Comparison of ENCODE assay signal across 18 cellular contexts in the genomic region with DNA sequence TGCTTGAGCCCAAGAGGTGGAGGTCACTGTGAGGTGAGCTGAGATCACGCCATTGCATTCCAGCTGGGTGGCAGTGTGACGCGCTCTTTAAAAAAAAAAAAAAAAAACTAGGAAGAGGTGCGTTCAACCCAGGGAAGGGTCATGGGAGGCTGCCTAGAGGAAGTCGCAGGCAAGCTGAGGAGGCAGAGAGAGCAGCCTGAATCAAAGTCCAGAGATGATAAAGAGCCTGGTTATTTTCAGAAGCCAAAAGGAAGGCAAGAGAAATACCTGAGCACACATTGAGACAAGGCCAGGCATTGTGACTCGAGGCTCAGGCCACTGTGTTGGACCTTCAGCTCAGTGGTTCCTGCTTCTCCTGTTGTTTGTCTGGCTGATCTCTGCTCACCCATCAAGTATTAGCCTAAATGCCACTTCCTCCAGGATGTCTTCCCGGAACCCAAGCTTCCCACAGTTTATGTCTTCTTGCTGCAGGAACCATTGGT. TPM values are rescaled to one million over a fixed set of nuclear protein-coding genes. Genes with fewer than 3 reads are reported as not detected.
A peak's percentile ranks its signal among the peaks of the same experiment; 100 is the strongest.
DNase-seq lines count a peak whose midpoint lies in the region; ATAC-seq, FAIRE-seq and TF ChIP-seq lines count a peak whose summit lies in the region.
"Had no signal": no experiment of that assay in that cellular context is flagged by ENCODE, and none has a peak within 500 bp of the region (broad histone marks: within the 10 kb centered on the region; RNA-seq: fewer than 3 reads in every experiment).

No MANE protein-coding gene starts in this region.

- no peaks in the 10 kb centered on the region for H3K9me3 ChIP-seq in mucosa of descending colon
- no peaks in the 10 kb centered on the region for H3K9me3 ChIP-seq in transverse colon
- H3K9me3 ChIP-seq: esophagus squamous epithelium had no signal

- TF ChIP-seq EP300 in transverse colon (IDR thresholded peaks at IDR 0.05; ENCODE audit: low read depth): no peak

- 29 to 45% methylated on average over 6 to 7 of the region's 7 CpGs for WGBS in transverse colon (ENCODE audit: low coverage in 1 of 2), 2 donors

- H3K4me3 ChIP-seq in mucosa of descending colon: no peak overlapping the region
- no peak overlapping the region for H3K4me3 ChIP-seq in transverse colon
- H3K4me3 ChIP-seq: esophagus squamous epithelium had no signal

- peak overlapping the region; percentile 85 to 90 (median 88) for H3K27ac ChIP-seq in transverse colon
- H3K27ac ChIP-seq: VCaP had no signal

- peak; percentile 17 for DNase-seq in HuH-7 (ENCODE audit: low spot score)
- DNase-seq in mucosa of descending colon: peak; percentile 61 to 67 (median 65)
- DNase-seq in transverse colon: peak; percentile 69
- no peak for DNase-seq in NCI-H1694 (lab: John Stamatoyannopoulos, UW)
- DNase-seq in NCI-H1694 treated with DMSO at 0.1 percent for 48 hours (lab: John Stamatoyannopoulos, UW): no peak
- DNase-seq: activated CD4-positive, alpha-beta T cell treated with anti-CD3 and anti-CD28 coated beads, Interleukin-2, amount 50 U/mL, for 1 hour; CD8-positive, alpha-beta memory T cell; DMS79 treated with DMSO at 0.1 percent for 48 hours; effector memory CD4-positive, alpha-beta T cell; esophagus squamous epithelium; mesendoderm; NCI-H1105 treated with DMSO at 0.1 percent for 48 hours; NCI-H510A treated with DMSO at 0.1 percent for 48 hours; T-helper 17 cell had no signal

- no peak for TF ChIP-seq POLR2A in transverse colon (IDR thresholded peaks at IDR 0.05)

- ATAC-seq in mucosa of descending colon: peak; percentile 77
- ATAC-seq in HG02678 (IDR thresholded peaks at IDR 0.05; ENCODE audit: unreplicated experiment): no peak
- ATAC-seq: T-helper 17 cell had no signal

- H3K4me1 ChIP-seq in mucosa of descending colon (ENCODE audit: low read depth) (peaks cover 50% of the 10 kb centered on the region), transverse colon (peaks cover 15 to 51% (median 30%) of the 10 kb centered on the region in 4 donors)

- in situ Hi-C loops in transverse colon (cut with MboI; ENCODE audit: low pct_ligation_motif_present in 1 of 4, low pct_unique_long_range_greater_than_20kb in 1 of 4, low sequenced_read_pairs in 3 of 4): no loop called here

- TF ChIP-seq CTCF in mucosa of descending colon (IDR thresholded peaks at IDR 0.05) (no peak), transverse colon (IDR thresholded peaks at IDR 0.05) (no peak)

- intact Hi-C loops in mucosa of descending colon (cut with DNase I, micrococcal nuclease) (no loop called here), transverse colon (cut with DNase I; ENCODE audit: low total_unique reads) (no loop called here)

- peak; percentile 24 for FAIRE-seq in colon (lab: Jason Lieb, UNC)

- H3K27me3 ChIP-seq in transverse colon: no peaks in the 10 kb centered on the region
- H3K27me3 ChIP-seq: esophagus squamous epithelium had no signal

- H3K36me3 ChIP-seq in mucosa of descending colon (ENCODE audit: low read depth) (no peaks in the 10 kb centered on the region), transverse colon (no peaks in the 10 kb centered on the region)
- H3K36me3 ChIP-seq: esophagus squamous epithelium had no signal

RNA-seq across cellular contexts. Expression of gene GCNT3, which starts 16.1 kb away (rescaled TPM):
- 100 to 1,000 TPM; 239 to 506 (median 426) TPM for total RNA-seq in mucosa of descending colon
- 100 to 1,000 TPM; 117 to 289 (median 184) TPM for total RNA-seq in transverse colon
- total RNA-seq: activated T-helper 2 cell treated with anti-CD3 and anti-CD28 coated beads, Interferon-gamma antibody, Interleukin-2, Interleukin-4, amounts not matched to agents 10 μg/mL and 5 μg/mL and 100 μg/mL, durations not matched to agents 14 hours and 24 hours and 36 hours; CD8-positive, alpha-beta memory T cell; T-helper 17 cell had no signal

Comparison
In these comparisons a context has a peak if more than half of its experiments do, and no peak if none do; other contexts are left out.
1. DNase-seq: peak in HuH-7 (single experiment), mucosa of descending colon (3 of 3) and transverse colon (single experiment); none in NCI-H1694 (single experiment) and NCI-H1694 treated with DMSO at 0.1 percent for 48 hours (single experiment).